8 cellular contexts compared by ENCODE assay signal in genomic region chr1:95197616-95198252, GRCh38. TPM values are rescaled to one million over a fixed set of nuclear protein-coding genes. Genes with fewer than 3 reads are reported as not detected.
DNase-seq lines count a peak whose midpoint lies in the region; ATAC-seq and TF ChIP-seq lines count a peak whose summit lies in the region.
"Had no signal": no experiment of that assay in that cellular context is flagged by ENCODE, and none has a peak within 500 bp of the region (broad histone marks: within the 10 kb centered on the region; RNA-seq: fewer than 3 reads in every experiment).

No MANE protein-coding gene starts in this region.

- peaks cover 4 to 7% of the 10 kb centered on the region in 2 experiments for H3K4me1 Mint-ChIP-seq in H9

- no peaks in the 10 kb centered on the region for H3K36me3 Mint-ChIP-seq in H9 (ENCODE audit: insufficient read depth in 1 of 3, low read depth in 3 of 3)
- H3K36me3 Mint-ChIP-seq: activated naive CD8-positive, alpha-beta T cell had no signal

- in situ Hi-C loops in gastrocnemius medialis (cut with MboI; ENCODE audit: low sequenced_read_pairs in 4 of 4): no loop called here

- TF ChIP-seq CTCF in H9 (conservative IDR thresholded peaks at IDR 0.05): no peak
- TF ChIP-seq CTCF in fibroblast of the aortic adventitia (IDR thresholded peaks at IDR 0.05; ENCODE audit: insufficient read depth, low read length): no peak
- no peak for TF ChIP-seq CTCF in gastrocnemius medialis (IDR thresholded peaks at IDR 0.05 in 4 of 5, conservative IDR thresholded peaks at IDR 0.05 in 1 of 5)

- H4K5ac ChIP-seq in H9 (ENCODE audit: insufficient read length, low read depth, low read length): no peak overlapping the region

- no peaks in the 10 kb centered on the region for H3K79me2 ChIP-seq in H9 (ENCODE audit: insufficient read depth, low read length)

- H3K27ac Mint-ChIP-seq in H9: peak overlapping the region in 2 of 3 experiments; percentile 6; a peak in 1 of 7 replicates
- H3K27ac Mint-ChIP-seq: activated naive CD8-positive, alpha-beta T cell had no signal

- no peak overlapping the region for H3K4me3 Mint-ChIP-seq in H9
- H3K4me3 Mint-ChIP-seq: activated naive CD8-positive, alpha-beta T cell had no signal

- H3K14ac ChIP-seq in H9 (ENCODE audit: insufficient read depth, low read length) (no peak overlapping the region), neuronal stem cell (ENCODE audit: low read length) (no peak overlapping the region)

- H2AK5ac ChIP-seq in H9 (ENCODE audit: insufficient read length, low read length) (no peak overlapping the region), neuronal stem cell (ENCODE audit: low read depth, low read length) (no peak overlapping the region)

- TF ChIP-seq POLR2A in gastrocnemius medialis (IDR thresholded peaks at IDR 0.05): no peak

- no peak overlapping the region for H2BK20ac ChIP-seq in H9 (ENCODE audit: low read depth, low read length, poor library complexity, severe bottlenecking)

- H3K4ac ChIP-seq in H9 (ENCODE audit: low read depth, low read length): no peak overlapping the region
- H3K4ac ChIP-seq in neuronal stem cell (ENCODE audit: low read length): no peak overlapping the region

- no peaks in the 10 kb centered on the region for H3K79me1 ChIP-seq in H9 (ENCODE audit: insufficient read depth, low read depth, low read length, poor library complexity, severe bottlenecking)
- no peaks in the 10 kb centered on the region for H3K79me1 ChIP-seq in neuronal stem cell (ENCODE audit: low read depth, low read length)

- WGBS in H9 (ENCODE audit: extremely low coverage, insufficient read length, low lambda C conversion rate): no CpG with 5 or more reads among the region's 1 CpG
- WGBS in neuronal stem cell (ENCODE audit: extremely low coverage in 2 of 2, insufficient read length in 2 of 2, insufficient replicate concordance in 1 of 2), 2 donors: no CpG with 5 or more reads among the region's 1 CpG

- no peak overlapping the region for H4K91ac ChIP-seq in H9 (ENCODE audit: insufficient read length, low read depth, low read length)
- H4K91ac ChIP-seq in neuronal stem cell (ENCODE audit: low read depth, low read length, poor library complexity): no peak overlapping the region

- H3K9ac ChIP-seq in H9 (ENCODE audit: extremely low read depth, insufficient read length, low read length) (no peak overlapping the region), neuronal stem cell (ENCODE audit: low read depth, low read length, poor library complexity) (no peak overlapping the region)

- peak; percentile 88 to 94 for ATAC-seq in gastrocnemius medialis

- H3K27me3 Mint-ChIP-seq in H9 (ENCODE audit: low read depth): no peaks in the 10 kb centered on the region

- H3K18ac ChIP-seq in H9 (ENCODE audit: insufficient read length, low read depth, low read length) (no peak overlapping the region), neuronal stem cell (ENCODE audit: low read length) (no peak overlapping the region)

- H2AFZ ChIP-seq in H9 (ENCODE audit: low read length) (no peak overlapping the region), neuronal stem cell (ENCODE audit: low read length) (no peak overlapping the region)

- H2BK12ac ChIP-seq in H9 (ENCODE audit: insufficient read length, low read depth, low read length) (no peak overlapping the region), neuronal stem cell (ENCODE audit: low read length) (no peak overlapping the region)

- no peaks in the 10 kb centered on the region for H3K36me3 ChIP-seq in gastrocnemius medialis
- no peaks in the 10 kb centered on the region for H3K36me3 ChIP-seq in neuronal stem cell (replicated peaks in 1 of 2; ENCODE audit: control insufficient read depth in 2 of 2, insufficient read depth in 2 of 2, low read length in 2 of 2)

- H3K4me3 ChIP-seq in fibroblast of the aortic adventitia (ENCODE audit: low read depth, low read length) (no peak overlapping the region), gastrocnemius medialis (no peak overlapping the region), neuronal stem cell (ENCODE audit: low read length in 2 of 2) (no peak overlapping the region)

- H2BK120ac ChIP-seq in H9 (ENCODE audit: low read depth, low read length, poor library complexity, severe bottlenecking) (no peak overlapping the region), neuronal stem cell (ENCODE audit: low read depth, low read length) (no peak overlapping the region)

- DNase-seq in H9: no peak
- DNase-seq in NCI-H82 treated with DMSO at 0.1 percent for 48 hours (lab: John Stamatoyannopoulos, UW; ENCODE audit: unreplicated experiment): peak; percentile 39
- peak; percentile 7 for DNase-seq in fibroblast of the aortic adventitia (ENCODE audit: low read depth)
- peak in 1 of 2 donors; percentile 4 for DNase-seq in gastrocnemius medialis
- DNase-seq in activated CD4-positive, alpha-beta T cell treated with anti-CD3 and anti-CD28 coated beads, Interleukin-2, amount 50 U/mL, for 4 hours: no peak
- DNase-seq in neuronal stem cell (ENCODE audit: low spot score): no peak
- DNase-seq in Kasumi-1 (lab: John Stamatoyannopoulos, UW): no peak

- H3K23me2 ChIP-seq in H9 (ENCODE audit: insufficient read length, low read depth, low read length, poor library complexity, severe bottlenecking): no peaks in the 10 kb centered on the region

- H3K4me2 ChIP-seq in H9 (ENCODE audit: insufficient read depth, insufficient read length, low read length): no peak overlapping the region
- no peak overlapping the region for H3K4me2 ChIP-seq in neuronal stem cell (ENCODE audit: insufficient read depth, low read length, poor library complexity, severe bottlenecking)

- H4K20me1 ChIP-seq in H9 (ENCODE audit: control insufficient read depth, insufficient read depth, insufficient read length): no peaks in the 10 kb centered on the region

- H3K27ac ChIP-seq in H9 (ENCODE audit: insufficient read length, low read depth, low read length) (no peak overlapping the region), gastrocnemius medialis (peak overlapping the region in 2 of 4 donors; percentile 33 to 65), neuronal stem cell (replicated peaks; ENCODE audit: low read length) (no peak overlapping the region)

- no peaks in the 10 kb centered on the region for H3K9me3 Mint-ChIP-seq in H9

- intact Hi-C loops in gastrocnemius medialis (cut with DNase I; ENCODE audit: low total_unique reads): no loop called here

- H2BK15ac ChIP-seq in H9 (ENCODE audit: low read depth, low read length) (no peak overlapping the region), neuronal stem cell (ENCODE audit: low read length) (no peak overlapping the region)

- H3T11ph ChIP-seq in H9 (ENCODE audit: low read length): no peak overlapping the region

- H3K9me3 ChIP-seq in H9 (ENCODE audit: control insufficient read depth, low read depth, low read length): no peaks in the 10 kb centered on the region
- no peaks in the 10 kb centered on the region for H3K9me3 ChIP-seq in gastrocnemius medialis
- H3K9me3 ChIP-seq in neuronal stem cell (replicated peaks in 1 of 2; ENCODE audit: control insufficient read depth in 2 of 2, insufficient read depth in 1 of 2, low read depth in 1 of 2, low read length in 2 of 2): no peaks in the 10 kb centered on the region

- H3K23ac ChIP-seq in H9 (ENCODE audit: insufficient read length, low read depth, low read length): no peak overlapping the region
- no peak overlapping the region for H3K23ac ChIP-seq in neuronal stem cell (ENCODE audit: low read depth, low read length, poor library complexity)

- H3K27me3 ChIP-seq in H9 (ENCODE audit: insufficient read depth, low read length): no peaks in the 10 kb centered on the region
- H3K27me3 ChIP-seq in gastrocnemius medialis: no peaks in the 10 kb centered on the region
- H3K27me3 ChIP-seq in neuronal stem cell (ENCODE audit: control insufficient read depth in 3 of 3, insufficient read depth in 3 of 3, low read depth in 1 of 3, low read length in 3 of 3): no peaks in the 10 kb centered on the region

- H2BK5ac ChIP-seq in H9 (ENCODE audit: insufficient read length, low read length) (no peak overlapping the region), neuronal stem cell (ENCODE audit: low read length) (no peak overlapping the region)

- no peak overlapping the region for H3K56ac ChIP-seq in H9 (ENCODE audit: insufficient read length, low read depth, low read length)

- H4K8ac ChIP-seq in H9 (replicated peaks; ENCODE audit: insufficient read length, low read depth, low read length): no peak overlapping the region
- H4K8ac ChIP-seq in neuronal stem cell (ENCODE audit: low read depth, low read length): no peak overlapping the region

- H3K4me1 ChIP-seq in H9 (ENCODE audit: insufficient read depth, low read length) (no peaks in the 10 kb centered on the region), gastrocnemius medialis (peaks cover 43 to 44% of the 10 kb centered on the region in 2 donors), neuronal stem cell (ENCODE audit: control insufficient read depth in 2 of 2, insufficient read depth in 1 of 2, low read depth in 1 of 2, low read length in 2 of 2) (peaks cover 0 to 3% of the 10 kb centered on the region in 2 donors)

RNA-seq across cellular contexts. Expression of gene RWDD3, which starts 36.3 kb away (rescaled TPM):
- total RNA-seq in H9 (2021) (15.3 and 18.0 TPM in 2 replicates), fibroblast of the aortic adventitia (ENCODE audit: low replicate concordance) (12.5 and 20.6 TPM in 2 replicates), gastrocnemius medialis (10 to 100 TPM in 1 of 4 donors, 1 to 10 TPM in 3; 3.2 to 12.7 (median 6.6) TPM)
- 31.5 TPM for polyA plus RNA-seq in neuronal stem cell (2013, experiment 1 of 2)
- polyA plus RNA-seq in neuronal stem cell (2013, experiment 2 of 2): 35.7 TPM

Comparison
In these comparisons a context has a peak if more than half of its experiments do, and no peak if none do; other contexts are left out.
1. DNase-seq: peak in NCI-H82 treated with DMSO at 0.1 percent for 48 hours (single experiment) and fibroblast of the aortic adventitia (single experiment); none in H9 (single experiment), activated CD4-positive, alpha-beta T cell treated with anti-CD3 and anti-CD28 coated beads, Interleukin-2, amount 50 U/mL, for 4 hours (0 of 2), neuronal stem cell (single experiment) and Kasumi-1 (0 of 2).